ENCODE assay signal across 24 cellular contexts in the genomic region with DNA sequence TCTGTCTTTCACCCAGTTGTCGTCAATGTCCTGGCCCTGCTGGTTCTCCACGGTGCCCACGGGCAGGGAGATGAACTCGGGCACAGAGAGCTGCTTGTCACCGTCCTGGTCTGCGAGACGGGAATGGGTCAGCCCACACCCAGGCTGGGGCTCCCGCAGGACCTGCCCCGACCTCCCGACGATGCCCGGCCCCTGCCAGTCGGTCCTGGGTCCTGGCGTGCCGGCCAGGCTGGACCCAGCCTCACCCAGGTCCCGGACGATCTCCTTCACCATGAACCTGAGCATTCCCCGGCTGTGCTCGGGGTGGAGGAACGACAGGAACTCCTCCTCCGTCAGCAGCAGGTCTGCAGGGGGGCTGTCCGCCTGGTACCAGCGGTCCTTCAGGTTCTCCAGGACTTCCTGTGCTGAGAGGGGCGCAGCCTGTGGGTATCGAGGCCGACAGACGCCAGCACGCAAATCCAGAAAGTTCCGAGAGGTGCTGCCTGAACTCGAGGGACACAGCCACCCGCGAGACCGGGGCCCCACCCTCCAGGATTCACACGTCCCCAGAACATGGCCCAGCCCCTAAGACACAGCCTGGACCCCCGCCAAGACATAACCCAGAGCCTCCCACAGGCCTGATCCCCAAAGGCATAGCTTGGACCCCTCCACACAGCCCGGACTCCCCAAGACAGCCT. TPM values are rescaled to one million over a fixed set of nuclear protein-coding genes. Genes with fewer than 3 reads are reported as not detected.
DNase-seq lines count a peak whose midpoint lies in the region; ATAC-seq and TF ChIP-seq lines count a peak whose summit lies in the region.
"Had no signal": no experiment of that assay in that cellular context is flagged by ENCODE, and none has a peak within 500 bp of the region (broad histone marks: within the 10 kb centered on the region; RNA-seq: fewer than 3 reads in every experiment).

No MANE protein-coding gene starts in this region.

- TF ChIP-seq CTCF in HCT116 (IDR thresholded peaks at IDR 0.05 in 2 of 3, conservative IDR thresholded peaks at IDR 0.05 in 1 of 3; ENCODE audit: borderline replicate concordance in 1 of 3, insufficient read depth in 1 of 3, low read depth in 2 of 3, low read length in 2 of 3), result no peak
- TF ChIP-seq CTCF in nephron progenitor cell (IDR thresholded peaks at IDR 0.05), result no peak

- no peaks in the 10 kb centered on the region for H3K27me3 ChIP-seq in HCT116 (ENCODE audit: insufficient read depth, low read length)
- H3K27me3 ChIP-seq: neural progenitor cell, tibial nerve had no signal

- H3K9me3 ChIP-seq in HCT116 (ENCODE audit: control insufficient read depth in 1 of 2, insufficient read depth in 1 of 2, low read depth in 1 of 2, low read length in 2 of 2), result no peaks in the 10 kb centered on the region
- H3K9me3 ChIP-seq: tibial nerve had no signal

- TF ChIP-seq POLR2A in HCT116 (IDR thresholded peaks at IDR 0.05; ENCODE audit: borderline replicate concordance, extremely low read depth, insufficient read depth, insufficient read length), result no peak

- peaks cover 0 to 7% of the 10 kb centered on the region in 2 experiments; a peak in 2 of 4 replicates for H3K4me1 ChIP-seq in HCT116 (ENCODE audit: control insufficient read depth in 1 of 2, insufficient read depth in 2 of 2, low read length in 2 of 2)
- H3K4me1 ChIP-seq: neural progenitor cell, parathyroid adenoma had no signal

- in situ Hi-C loops in KBM-7 (cut with MboI; ENCODE audit: low pct_unique_long_range_greater_than_20kb, low sequenced_read_pairs), result no loop called here

- peak overlapping the region; percentile 65 to 83 for H3K27ac Mint-ChIP-seq in activated naive CD4-positive, alpha-beta T cell treated with anti-CD3 and anti-CD28 coated beads, Interleukin-2, amount 50 U/mL, for 72 hours
- H3K27ac Mint-ChIP-seq in stimulated activated memory B cell treated with anti-CD40 and anti-IgM and Interleukin-4, amounts not matched to agents 10 μg/mL and 1 μg/mL and 100 μg/mL, for 72 hours, result peak overlapping the region; percentile 51
- no peak overlapping the region for H3K27ac Mint-ChIP-seq in nephron progenitor cell
- H3K27ac Mint-ChIP-seq: B cell, neural progenitor cell had no signal

- ATAC-seq in activated naive CD4-positive, alpha-beta T cell treated with anti-CD3 and anti-CD28 coated beads, Interleukin-2, amount 50 U/mL, for 72 hours, result no peak
- ATAC-seq in HCT116, result no peak
- no peak for ATAC-seq in stimulated activated memory B cell treated with anti-CD40 and anti-IgM and Interleukin-4, amounts not matched to agents 10 μg/mL and 1 μg/mL and 100 μg/mL, for 72 hours

- 0 out of 2 replicates have a peak, but pooled peaks cover 7% of the 10 kb centered on the region for H3K79me2 ChIP-seq in HCT116 (ENCODE audit: insufficient read depth, low read length)
- H3K79me2 ChIP-seq: parathyroid adenoma had no signal

- H3K27ac ChIP-seq in HCT116 (ENCODE audit: low read depth, low read length), result peak overlapping the region; percentile 11; the same call in 1 of the 2 replicates
- peak overlapping the region; percentile 88 for H3K27ac ChIP-seq in angular gyrus (ENCODE audit: low read depth, low read length)
- H3K27ac ChIP-seq: epithelial cell of prostate, neural progenitor cell, parathyroid adenoma, tibial nerve had no signal

- RAD21 ChIA-PET in HCT116 (lab: Charles Lee; ENCODE audit: low non-redundant PET in 1 of 2, low total read pairs in 2 of 2, uncharacterized antibody in 2 of 2, unreplicated experiment in 2 of 2), result no interaction called here

- no peak overlapping the region for H3K4me2 ChIP-seq in HCT116 (ENCODE audit: low read length)
- H3K4me2 ChIP-seq: neural progenitor cell had no signal

- no peaks in the 10 kb centered on the region for H3K27me3 Mint-ChIP-seq in stimulated activated memory B cell treated with anti-CD40 and anti-IgM and Interleukin-4, amounts not matched to agents 10 μg/mL and 1 μg/mL and 100 μg/mL, for 72 hours
- no peaks in the 10 kb centered on the region for H3K27me3 Mint-ChIP-seq in nephron progenitor cell (ENCODE audit: low read depth, poor library complexity)
- H3K27me3 Mint-ChIP-seq: B cell had no signal

- BruUV-seq in HCT116 (replicated peaks; lab: Mats Ljungman, UMichigan), result no TSS peak

- H3K9ac ChIP-seq in HCT116 (ENCODE audit: low read length), result no peak overlapping the region
- H3K9ac ChIP-seq: neural progenitor cell, parathyroid adenoma had no signal

- no peak overlapping the region for H3K4me3 Mint-ChIP-seq in stimulated activated memory B cell treated with anti-CD40 and anti-IgM and Interleukin-4, amounts not matched to agents 10 μg/mL and 1 μg/mL and 100 μg/mL, for 72 hours
- no peak overlapping the region for H3K4me3 Mint-ChIP-seq in nephron progenitor cell
- H3K4me3 Mint-ChIP-seq: B cell, neural progenitor cell had no signal

- H3K9me3 Mint-ChIP-seq in activated naive CD4-positive, alpha-beta T cell treated with anti-CD3 and anti-CD28 coated beads, Interleukin-2, amount 50 U/mL, for 72 hours, result no peaks in the 10 kb centered on the region
- H3K9me3 Mint-ChIP-seq in stimulated activated memory B cell treated with anti-CD40 and anti-IgM and Interleukin-4, amounts not matched to agents 10 μg/mL and 1 μg/mL and 100 μg/mL, for 72 hours, result no peaks in the 10 kb centered on the region
- no peaks in the 10 kb centered on the region for H3K9me3 Mint-ChIP-seq in nephron progenitor cell
- H3K9me3 Mint-ChIP-seq: neural progenitor cell had no signal

- H3K4me1 Mint-ChIP-seq in stimulated activated memory B cell treated with anti-CD40 and anti-IgM and Interleukin-4, amounts not matched to agents 10 μg/mL and 1 μg/mL and 100 μg/mL, for 72 hours, result peaks cover 56% of the 10 kb centered on the region
- H3K4me1 Mint-ChIP-seq in nephron progenitor cell, result no peaks in the 10 kb centered on the region
- H3K4me1 Mint-ChIP-seq: neural progenitor cell had no signal

- CTCF ChIA-PET in HCT116 (lab: Charles Lee), result no interaction called here

- POLR2A ChIA-PET in HCT116 (lab: Charles Lee), result no interaction called here

- no peak for TF ChIP-seq RAD21 in HCT116 (IDR thresholded peaks at IDR 0.05; ENCODE audit: low read depth)

- intact Hi-C loops in HCT116 (cut with micrococcal nuclease), result no loop called here

- no peaks in the 10 kb centered on the region for H3K9me2 ChIP-seq in HCT116 (ENCODE audit: insufficient read depth)

- H3K4me3 ChIP-seq in HCT116 (replicated peaks in 1 of 2; ENCODE audit: low read depth in 1 of 2, low read length in 2 of 2), result no peak overlapping the region
- H3K4me3 ChIP-seq: neural progenitor cell, tibial nerve had no signal

- H2AFZ ChIP-seq in HCT116 (ENCODE audit: low read depth, low read length, poor library complexity, severe bottlenecking), result no peak overlapping the region
- H2AFZ ChIP-seq: neural progenitor cell, parathyroid adenoma had no signal

- H3K36me3 Mint-ChIP-seq in activated naive CD4-positive, alpha-beta T cell treated with anti-CD3 and anti-CD28 coated beads, Interleukin-2, amount 50 U/mL, for 72 hours, result peaks cover 10 to 17% of the 10 kb centered on the region in 2 donors
- peaks cover 67% of the 10 kb centered on the region for H3K36me3 Mint-ChIP-seq in stimulated activated memory B cell treated with anti-CD40 and anti-IgM and Interleukin-4, amounts not matched to agents 10 μg/mL and 1 μg/mL and 100 μg/mL, for 72 hours
- peaks cover 14% of the 10 kb centered on the region for H3K36me3 Mint-ChIP-seq in nephron progenitor cell (ENCODE audit: low read depth)

- H3K36me3 ChIP-seq in HCT116 (ENCODE audit: control insufficient read depth in 1 of 2, insufficient read depth in 2 of 2, low read length in 2 of 2), result peaks cover 20 to 25% of the 10 kb centered on the region in 2 experiments; a peak in 3 of 4 replicates
- H3K36me3 ChIP-seq: neural progenitor cell had no signal

- no peaks in the 10 kb centered on the region for H4K20me1 ChIP-seq in HCT116 (ENCODE audit: insufficient read depth)

- no peak for DNase-seq in activated naive CD4-positive, alpha-beta T cell treated with anti-CD3 and anti-CD28 coated beads, Interleukin-2, amount 50 U/mL, for 72 hours (ENCODE audit: low spot score in 2 of 2)
- no peak for DNase-seq in activated naive CD4-positive, alpha-beta T cell treated with Interleukin-2 at 50 U/mL for 16 hours
- no peak for DNase-seq in HCT116 (ENCODE audit: low read depth, low spot score)
- DNase-seq in KBM-7, result no peak
- no peak for DNase-seq in nephron progenitor cell
- no peak for DNase-seq in DMS153 treated with DMSO at 0.1 percent for 48 hours (lab: John Stamatoyannopoulos, UW; ENCODE audit: unreplicated experiment)
- DNase-seq: ACHN; activated naive CD4-positive, alpha-beta T cell treated with anti-CD3 and anti-CD28 coated beads, Interleukin-2, amount 50 U/mL, for 16 hours; DMS153; hypothalamus; Kasumi-1; left colon; NCI-H1436 treated with DMSO at 0.1 percent for 48 hours; NCI-H526 treated with DMSO at 0.1 percent for 48 hours; Right ventricle myocardium superior; small intestine had no signal

RNA-seq across cellular contexts. Expression of gene TNFRSF4, which starts 4.7 kb away (rescaled TPM):
- total RNA-seq in activated naive CD4-positive, alpha-beta T cell treated with anti-CD3 and anti-CD28 coated beads, Interleukin-2, amount 50 U/mL, for 72 hours, result 100 to 1,000 TPM; 166 to 176 TPM
- 0.37 TPM for total RNA-seq in HCT116 (2021; ENCODE audit: unreplicated experiment)
- 0.09 TPM in 1 of 2 replicates, not detected in the other for polyA plus RNA-seq in HCT116 (2012)
- total RNA-seq: bronchial epithelial cell had no signal

RNA-seq across cellular contexts. Expression of gene TNFRSF18, which starts 12.3 kb away (rescaled TPM):
- total RNA-seq in activated naive CD4-positive, alpha-beta T cell treated with anti-CD3 and anti-CD28 coated beads, Interleukin-2, amount 50 U/mL, for 72 hours, result 100 to 1,000 TPM in 1 of 2 donors, 10 to 100 TPM in 1; 43.6 to 250 TPM
- total RNA-seq in HCT116 (2021; ENCODE audit: unreplicated experiment), result 56.2 TPM
- polyA plus RNA-seq in HCT116 (2012), result 52.4 and 63.6 TPM in 2 replicates
- total RNA-seq: bronchial epithelial cell had no signal

RNA-seq across cellular contexts. Expression of gene SDF4, which starts 13.1 kb away (rescaled TPM):
- 100 to 1,000 TPM in 1 of 2 donors, 10 to 100 TPM in 1; 68.4 to 144 TPM for total RNA-seq in activated naive CD4-positive, alpha-beta T cell treated with anti-CD3 and anti-CD28 coated beads, Interleukin-2, amount 50 U/mL, for 72 hours
- 133 TPM for total RNA-seq in HCT116 (2021; ENCODE audit: unreplicated experiment)
- polyA plus RNA-seq in HCT116 (2012), result 118 and 119 TPM in 2 replicates

RNA-seq across cellular contexts. Expression of gene B3GALT6, which starts 13.4 kb away (rescaled TPM):
- 10 to 100 TPM in 1 of 2 donors, 1 to 10 TPM in 1; 9.0 to 12.5 TPM for total RNA-seq in activated naive CD4-positive, alpha-beta T cell treated with anti-CD3 and anti-CD28 coated beads, Interleukin-2, amount 50 U/mL, for 72 hours
- 16.3 TPM for total RNA-seq in HCT116 (2021; ENCODE audit: unreplicated experiment)
- 7.1 and 7.8 TPM in 2 replicates for polyA plus RNA-seq in HCT116 (2012)

RNA-seq across cellular contexts. Expression of gene C1QTNF12, which starts 27.9 kb away (rescaled TPM):
- total RNA-seq in activated naive CD4-positive, alpha-beta T cell treated with anti-CD3 and anti-CD28 coated beads, Interleukin-2, amount 50 U/mL, for 72 hours, result 10 to 100 TPM in 1 of 2 donors, 1 to 10 TPM in 1; 4.0 to 17.7 TPM
- 6.9 TPM for total RNA-seq in HCT116 (2021; ENCODE audit: unreplicated experiment)
- polyA plus RNA-seq in HCT116 (2012), result 4.1 and 4.2 TPM in 2 replicates

Comparison
In these comparisons a context has a peak if more than half of its experiments do, and no peak if none do; other contexts are left out.
1. RNA of gene TNFRSF4, which starts 4.7 kb away (total RNA-seq): 166 to 176 TPM in activated naive CD4-positive, alpha-beta T cell treated with anti-CD3 and anti-CD28 coated beads, Interleukin-2, amount 50 U/mL, for 72 hours; 0.37 TPM in HCT116 (single experiment); every median in the first group is over 100 times any median in the second.